1 cellular context compared by ENCODE assay signal in the genomic region with DNA sequence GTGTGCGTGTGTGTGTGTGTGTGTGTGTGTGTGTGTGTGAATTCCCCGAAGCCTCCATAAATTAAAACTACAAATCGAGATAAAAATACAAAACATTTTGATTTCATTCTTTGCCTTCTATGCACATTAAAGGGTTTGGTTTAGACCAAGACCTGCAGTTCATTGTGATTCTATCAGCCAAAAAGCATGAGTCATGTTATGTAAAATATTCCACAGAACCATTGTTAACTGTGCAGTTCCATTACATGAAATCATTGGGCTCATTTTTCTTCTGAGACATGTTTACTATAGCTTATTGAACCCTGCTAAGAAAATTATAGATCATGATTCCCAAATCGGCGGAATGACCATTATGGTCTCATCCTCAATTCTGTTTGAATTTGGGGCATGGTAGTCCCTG.
TF ChIP-seq lines count a peak whose summit lies in the region.

No MANE protein-coding gene starts in this region.

TF ChIP-seq in HepG2, 621 proteins besides CTCF, POLR2A, EP300 and RAD21 (continued from another document):
- TF ChIP-seq, protein P1, sequence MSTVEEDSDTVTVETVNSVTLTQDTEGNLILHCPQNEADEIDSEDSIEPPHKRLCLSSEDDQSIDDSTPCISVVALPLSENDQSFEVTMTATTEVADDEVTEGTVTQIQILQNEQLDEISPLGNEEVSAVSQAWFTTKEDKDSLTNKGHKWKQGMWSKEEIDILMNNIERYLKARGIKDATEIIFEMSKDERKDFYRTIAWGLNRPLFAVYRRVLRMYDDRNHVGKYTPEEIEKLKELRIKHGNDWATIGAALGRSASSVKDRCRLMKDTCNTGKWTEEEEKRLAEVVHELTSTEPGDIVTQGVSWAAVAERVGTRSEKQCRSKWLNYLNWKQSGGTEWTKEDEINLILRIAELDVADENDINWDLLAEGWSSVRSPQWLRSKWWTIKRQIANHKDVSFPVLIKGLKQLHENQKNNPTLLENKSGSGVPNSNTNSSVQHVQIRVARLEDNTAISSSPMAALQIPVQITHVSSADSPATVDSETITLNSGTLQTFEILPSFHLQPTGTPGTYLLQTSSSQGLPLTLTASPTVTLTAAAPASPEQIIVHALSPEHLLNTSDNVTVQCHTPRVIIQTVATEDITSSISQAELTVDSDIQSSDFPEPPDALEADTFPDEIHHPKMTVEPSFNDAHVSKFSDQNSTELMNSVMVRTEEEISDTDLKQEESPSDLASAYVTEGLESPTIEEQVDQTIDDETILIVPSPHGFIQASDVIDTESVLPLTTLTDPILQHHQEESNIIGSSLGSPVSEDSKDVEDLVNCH (CRISPR knock-in tag; IDR thresholded peaks at IDR 0.05) = no peak
- TF ChIP-seq ZNF256 (CRISPR knock-in tag; conservative IDR thresholded peaks at IDR 0.05) (no peak), ZNF563 (CRISPR knock-in tag; IDR thresholded peaks at IDR 0.05) (no peak), SRF (IDR thresholded peaks at IDR 0.05; ENCODE audit: low read depth, low read length) (no peak)
